ENCODE assay signal across 13 cellular contexts in genomic region chr14:89690139-89690538, GRCh38.
"Had no signal": no experiment of that assay in that cellular context is flagged by ENCODE, and none has a peak within 500 bp of the region (broad histone marks: within the 10 kb centered on the region; RNA-seq: fewer than 3 reads in every experiment).

No MANE protein-coding gene starts in this region.

- DNase-seq: glutamatergic neuron; lower lobe of right lung; mesenchymal stem cell; midbrain; nucleus accumbens; ovary; right cardiac atrium; stimulated activated CD4-positive, alpha-beta T cell treated with anti-CD3 and anti-CD28 coated beads, Interleukin-4, amount 100 ng/mL, for 24 hours; stimulated activated naive B cell treated with anti-CD40 and anti-IgM and Interleukin-4, amounts not matched to agents 10 μg/mL and 1 μg/mL and 100 μg/mL, for 72 hours; stimulated activated naive CD8-positive, alpha-beta T cell treated with anti-CD3 and anti-CD28 coated beads, Interleukin-15, amount 100 ng/mL, for 72 hours; testis had no signal

- ATAC-seq: gastroesophageal sphincter; lower lobe of right lung; natural killer cell treated with Interleukin-12 subunit alpha and Interleukin-12 subunit beta and Interleukin-15 and Interleukin-18, amount 100 ng/mL, for 72 hours; stimulated activated naive B cell treated with anti-CD40 and anti-IgM and Interleukin-4, amounts not matched to agents 10 μg/mL and 1 μg/mL and 100 μg/mL, for 72 hours; stimulated activated naive CD8-positive, alpha-beta T cell treated with anti-CD3 and anti-CD28 coated beads, Interleukin-15, amount 100 ng/mL, for 72 hours had no signal
